10 cellular contexts compared by ENCODE assay signal in genomic region chr9:90287567-90288274, GRCh38.
DNase-seq lines count a peak whose midpoint lies in the region; ATAC-seq and TF ChIP-seq lines count a peak whose summit lies in the region.
"Had no signal": no experiment of that assay in that cellular context is flagged by ENCODE, and none has a peak within 500 bp of the region (broad histone marks: within the 10 kb centered on the region; RNA-seq: fewer than 3 reads in every experiment).

No MANE protein-coding gene starts in this region.

- no peaks in the 10 kb centered on the region for H3K9me3 ChIP-seq in right cardiac atrium (ENCODE audit: control insufficient read depth, low read length)
- H3K9me3 ChIP-seq in uterus = no peaks in the 10 kb centered on the region
- H3K9me3 ChIP-seq: thoracic aorta had no signal

- H3K27me3 ChIP-seq in right cardiac atrium (ENCODE audit: control insufficient read depth, insufficient read depth) = no peaks in the 10 kb centered on the region
- no peaks in the 10 kb centered on the region for H3K27me3 ChIP-seq in uterus

- H3K4me1 ChIP-seq in right cardiac atrium (ENCODE audit: control insufficient read depth, insufficient read depth, low read length) (no peaks in the 10 kb centered on the region), uterus (no peaks in the 10 kb centered on the region)

- ATAC-seq in GM19328 (IDR thresholded peaks at IDR 0.05; ENCODE audit: unreplicated experiment) (peak; percentile 92), HG03045 (IDR thresholded peaks at IDR 0.05; ENCODE audit: unreplicated experiment) (peak; percentile 98), right cardiac atrium (no peak)

- peak; percentile 80 for DNase-seq in GM12865 (ENCODE audit: low read depth)
- DNase-seq in cerebellar cortex (ENCODE audit: low spot score) = peak; percentile 75
- DNase-seq in SIG-M5 (lab: John Stamatoyannopoulos, UW) = no peak
- DNase-seq in right cardiac atrium = no peak
- no peak for DNase-seq in NOMO-1 treated with dmso at 0.1 percent for 144 hours (lab: John Stamatoyannopoulos, UW; ENCODE audit: unreplicated experiment)
- no peak for DNase-seq in uterus
- DNase-seq: NCI-H524 treated with DMSO at 0.1 percent for 48 hours had no signal

- H3K4me3 ChIP-seq in GM12865 (ENCODE audit: low read depth, low read length) = no peak overlapping the region
- H3K4me3 ChIP-seq in right cardiac atrium (ENCODE audit: low read length) = no peak overlapping the region
- H3K4me3 ChIP-seq in uterus = no peak overlapping the region
- H3K4me3 ChIP-seq: thoracic aorta had no signal

- no peak overlapping the region for H3K27ac ChIP-seq in right cardiac atrium (ENCODE audit: low read length)
- no peak overlapping the region for H3K27ac ChIP-seq in uterus
- H3K27ac ChIP-seq: thoracic aorta had no signal

- no peaks in the 10 kb centered on the region for H3K36me3 ChIP-seq in uterus
- H3K36me3 ChIP-seq: thoracic aorta had no signal

- WGBS in right cardiac atrium = 56% methylated on average over 9 of the region's 9 CpGs

- intact Hi-C loops in right cardiac atrium (cut with DNase I) (no loop called here), uterus (cut with DNase I; ENCODE audit: low total_unique reads) (no loop called here)

- no peak for TF ChIP-seq POLR2A in uterus (IDR thresholded peaks at IDR 0.05)

- TF ChIP-seq CTCF in GM12865 (IDR thresholded peaks at IDR 0.05; ENCODE audit: insufficient read depth, low read depth, low read length, missing control alignments) = no peak
- no peak for TF ChIP-seq CTCF in uterus (IDR thresholded peaks at IDR 0.05)

Comparison
In these comparisons a context has a peak if more than half of its experiments do, and no peak if none do; other contexts are left out.
1. DNase-seq: peak in GM12865 (single experiment) and cerebellar cortex (single experiment); none in SIG-M5 (single experiment), right cardiac atrium (0 of 3), NOMO-1 treated with dmso at 0.1 percent for 144 hours (single experiment) and uterus (0 of 2).
2. ATAC-seq: peak in GM19328 (single experiment) and HG03045 (single experiment); none in right cardiac atrium (0 of 2).